7 cellular contexts compared by ENCODE assay signal in genomic region chr15:40354408-40355171, GRCh38. TPM values are rescaled to one million over a fixed set of nuclear protein-coding genes. Genes with fewer than 3 reads are reported as not detected.
DNase-seq lines count a peak whose midpoint lies in the region; ATAC-seq, FAIRE-seq and TF ChIP-seq lines count a peak whose summit lies in the region.
"Had no signal": no experiment of that assay in that cellular context is flagged by ENCODE, and none has a peak within 500 bp of the region (broad histone marks: within the 10 kb centered on the region; RNA-seq: fewer than 3 reads in every experiment).

No MANE protein-coding gene starts in this region.

- no peaks in the 10 kb centered on the region for H3K9me3 ChIP-seq in pancreas

- intact Hi-C loops in sciatic nerve (cut with DNase I) (no loop called here), pancreas (cut with DNase I) (no loop called here)

- no peak for TF ChIP-seq CTCF in pancreas (IDR thresholded peaks at IDR 0.05)

- H3K27me3 ChIP-seq in pancreas: no peaks in the 10 kb centered on the region

- 53 to 57% methylated on average over 9 of the region's 9 CpGs for WGBS in pancreas, 2 donors

- no peak overlapping the region for H3K4me3 ChIP-seq in pancreas

- H3K27ac ChIP-seq in pancreas: no peak overlapping the region

- ATAC-seq in sciatic nerve (peak; percentile 70), GM21737 (IDR thresholded peaks at IDR 0.05; ENCODE audit: unreplicated experiment) (no peak), GM18517 (IDR thresholded peaks at IDR 0.05; ENCODE audit: unreplicated experiment) (no peak), pancreas (no peak)

- no peak for FAIRE-seq in pancreas (lab: Jason Lieb, UNC)

- in situ Hi-C loops in KBM-7 (cut with MboI; ENCODE audit: low pct_unique_long_range_greater_than_20kb, low sequenced_read_pairs): no loop called here

- H3K4me1 ChIP-seq in pancreas: peaks cover 0 to 3% (median 0%) of the 10 kb centered on the region in 3 donors

- H3K36me3 ChIP-seq in pancreas: no peaks in the 10 kb centered on the region

- DNase-seq in KBM-7 (peak; percentile 76), amygdala (lab: John Stamatoyannopoulos, UW) (peak in 35 of 56 donors; percentile 7 to 72 (median 42)), sciatic nerve (ENCODE audit: low spot score) (no peak), pancreas (no peak)
- DNase-seq: activated B cell treated with CpG ODN at 0.5 μM for 24 hours had no signal

RNA-seq across cellular contexts. Expression of gene DISP2, which starts 3.4 kb away (rescaled TPM):
- total RNA-seq in sciatic nerve (2.1 TPM), pancreas (1 to 10 TPM in 2 of 6 donors, under 1 TPM in 4; 0.14 to 2.0 (median 0.70) TPM)
- 1 to 10 TPM; 4.1 TPM for polyA plus RNA-seq in pancreas

RNA-seq across cellular contexts. Expression of gene PHGR1, which starts 3.8 kb away (rescaled TPM):
- not detected for total RNA-seq in sciatic nerve
- total RNA-seq in pancreas: 1 to 10 TPM in 1 of 6 donors, under 1 TPM in 2, not detected in 3; 0.56 to 1.8 (median 0.78) TPM
- 10 to 100 TPM; 12.4 to 41.5 TPM for polyA plus RNA-seq in pancreas
- total RNA-seq: activated B cell treated with CpG ODN at 0.5 μM for 24 hours had no signal

RNA-seq across cellular contexts. Expression of gene CCDC9B, which starts 13.9 kb away (rescaled TPM):
- 37.8 TPM for total RNA-seq in sciatic nerve
- 10 to 100 TPM; 18.3 to 63.6 (median 29.9) TPM for total RNA-seq in pancreas
- 10 to 100 TPM; 32.0 to 72.3 TPM for polyA plus RNA-seq in pancreas

RNA-seq across cellular contexts. Expression of gene KNSTRN, which starts 27.9 kb away (rescaled TPM):
- total RNA-seq in sciatic nerve (6.4 TPM), pancreas (1 to 10 TPM; 2.2 to 8.4 (median 3.3) TPM)
- polyA plus RNA-seq in pancreas: 1 to 10 TPM; 3.1 to 5.3 TPM

RNA-seq across cellular contexts. Expression of gene INAFM2, which starts 31.1 kb away (rescaled TPM):
- 25.5 TPM for total RNA-seq in sciatic nerve
- 10 to 100 TPM in 5 of 6 donors, 1 to 10 TPM in 1; 8.1 to 16.4 (median 11.3) TPM for total RNA-seq in pancreas
- 10 to 100 TPM in 1 of 2 donors, 1 to 10 TPM in 1; 6.5 to 11.7 TPM for polyA plus RNA-seq in pancreas

Comparison
In these comparisons a context has a peak if more than half of its experiments do, and no peak if none do; other contexts are left out.
1. DNase-seq: peak in KBM-7 (single experiment) and amygdala (35 of 56); none in sciatic nerve (single experiment) and pancreas (0 of 6).